6 cellular contexts compared by ENCODE assay signal in genomic region chr4:38067499-38067898, GRCh38.
"Had no signal": no experiment of that assay in that cellular context is flagged by ENCODE, and none has a peak within 500 bp of the region (broad histone marks: within the 10 kb centered on the region; RNA-seq: fewer than 3 reads in every experiment).

No MANE protein-coding gene starts in this region.

- H3K27me3 Mint-ChIP-seq: activated CD4-positive, alpha-beta memory T cell treated with anti-CD3 and anti-CD28 coated beads for 36 hours had no signal

- H3K4me3 Mint-ChIP-seq: activated CD4-positive, alpha-beta memory T cell treated with anti-CD3 and anti-CD28 coated beads for 36 hours; neural progenitor cell; stimulated activated effector memory CD8-positive, alpha-beta T cell treated with anti-CD3 and anti-CD28 coated beads, Interleukin-12 subunit alpha, Interleukin-12 subunit beta, amount 100 ng/mL, for 72 hours had no signal

- H3K27ac Mint-ChIP-seq: activated CD4-positive, alpha-beta memory T cell treated with anti-CD3 and anti-CD28 coated beads for 36 hours had no signal

- H3K9me3 Mint-ChIP-seq: activated CD4-positive, alpha-beta memory T cell treated with anti-CD3 and anti-CD28 coated beads for 36 hours; neural progenitor cell; stimulated activated effector memory CD8-positive, alpha-beta T cell treated with anti-CD3 and anti-CD28 coated beads, Interleukin-12 subunit alpha, Interleukin-12 subunit beta, amount 100 ng/mL, for 72 hours had no signal

- ATAC-seq: stimulated activated effector memory CD8-positive, alpha-beta T cell treated with anti-CD3 and anti-CD28 coated beads, Interleukin-12 subunit alpha, Interleukin-12 subunit beta, amount 100 ng/mL, for 72 hours had no signal

- DNase-seq: activated CD4-positive, alpha-beta memory T cell treated with anti-CD3 and anti-CD28 coated beads for 36 hours; foreskin melanocyte; kidney; T-helper 9 cell had no signal
